ENCODE assay signal across 8 cellular contexts in genomic region chr15:89377842-89378698, GRCh38. TPM values are rescaled to one million over a fixed set of nuclear protein-coding genes. Genes with fewer than 3 reads are reported as not detected.
DNase-seq lines count a peak whose midpoint lies in the region; ATAC-seq and TF ChIP-seq lines count a peak whose summit lies in the region.

No MANE protein-coding gene starts in this region.

- H3K4me1 Mint-ChIP-seq in effector memory CD8-positive, alpha-beta T cell (ENCODE audit: low read depth in 2 of 2) = peaks cover 3 to 4% of the 10 kb centered on the region in 2 donors
- peaks cover 8% of the 10 kb centered on the region for H3K4me1 Mint-ChIP-seq in type B pancreatic cell (ENCODE audit: unreplicated experiment)

- peak overlapping the region; percentile 41 to 58 for H3K27ac Mint-ChIP-seq in effector memory CD8-positive, alpha-beta T cell
- peak overlapping the region; percentile 46 for H3K27ac Mint-ChIP-seq in type B pancreatic cell

- peak overlapping the region; percentile 75 to 79 for H3K4me3 Mint-ChIP-seq in effector memory CD8-positive, alpha-beta T cell
- peak overlapping the region; percentile 74 for H3K4me3 Mint-ChIP-seq in type B pancreatic cell

- H3K9me3 Mint-ChIP-seq in effector memory CD8-positive, alpha-beta T cell = no peaks in the 10 kb centered on the region
- no peaks in the 10 kb centered on the region for H3K9me3 Mint-ChIP-seq in type B pancreatic cell

- no peaks in the 10 kb centered on the region for H3K9me3 ChIP-seq in mononuclear cell (ENCODE audit: low read depth, low read length)

- peaks cover 19% of the 10 kb centered on the region for H3K4me1 ChIP-seq in mononuclear cell (ENCODE audit: insufficient read depth, low read length)

- peak; percentile 33 for DNase-seq in activated T-cell treated with anti-CD3 and anti-CD28 coated beads, Interleukin-2, amount 50 U/mL, for 1 hour
- DNase-seq in activated T-cell treated with anti-CD3 and anti-CD28 coated beads for 4 hours (no peak), type B pancreatic cell (ENCODE audit: extremely low spot score, unreplicated experiment) (no peak), cortex of kidney (lab: John Stamatoyannopoulos, UW) (no peak), SHP77 (lab: John Stamatoyannopoulos, UW) (no peak)
- no peak for DNase-seq in effector memory CD8-positive, alpha-beta T cell
- DNase-seq in stimulated activated naive CD4-positive, alpha-beta T cell treated with Interleukin-2 at 50 U/mL for 16 hours (lab: John Stamatoyannopoulos, UW) = no peak

- ATAC-seq in effector memory CD8-positive, alpha-beta T cell (replicated peaks) = peak; percentile 62

- TF ChIP-seq CTCF in type B pancreatic cell (conservative IDR thresholded peaks at IDR 0.05) = no peak

- peaks cover 88% of the 10 kb centered on the region for H3K27me3 ChIP-seq in mononuclear cell (ENCODE audit: insufficient read depth, low read length)

- peak overlapping the region; percentile 30 for H3K4me3 ChIP-seq in mononuclear cell (ENCODE audit: low read length)

- peaks cover 64 to 96% of the 10 kb centered on the region in 2 donors for H3K27me3 Mint-ChIP-seq in effector memory CD8-positive, alpha-beta T cell
- peaks cover 94% of the 10 kb centered on the region for H3K27me3 Mint-ChIP-seq in type B pancreatic cell

- no peaks in the 10 kb centered on the region for H3K36me3 Mint-ChIP-seq in effector memory CD8-positive, alpha-beta T cell (ENCODE audit: insufficient read depth)
- no peaks in the 10 kb centered on the region for H3K36me3 Mint-ChIP-seq in type B pancreatic cell

RNA-seq across cellular contexts. Expression of gene POLG, which starts 43.4 kb away (rescaled TPM):
- total RNA-seq in mononuclear cell (84.7 TPM), type B pancreatic cell (ENCODE audit: low replicate concordance) (55.0 and 59.0 TPM in 2 replicates)
